Comparison of ENCODE assay signal across 9 cellular contexts in the genomic region with DNA sequence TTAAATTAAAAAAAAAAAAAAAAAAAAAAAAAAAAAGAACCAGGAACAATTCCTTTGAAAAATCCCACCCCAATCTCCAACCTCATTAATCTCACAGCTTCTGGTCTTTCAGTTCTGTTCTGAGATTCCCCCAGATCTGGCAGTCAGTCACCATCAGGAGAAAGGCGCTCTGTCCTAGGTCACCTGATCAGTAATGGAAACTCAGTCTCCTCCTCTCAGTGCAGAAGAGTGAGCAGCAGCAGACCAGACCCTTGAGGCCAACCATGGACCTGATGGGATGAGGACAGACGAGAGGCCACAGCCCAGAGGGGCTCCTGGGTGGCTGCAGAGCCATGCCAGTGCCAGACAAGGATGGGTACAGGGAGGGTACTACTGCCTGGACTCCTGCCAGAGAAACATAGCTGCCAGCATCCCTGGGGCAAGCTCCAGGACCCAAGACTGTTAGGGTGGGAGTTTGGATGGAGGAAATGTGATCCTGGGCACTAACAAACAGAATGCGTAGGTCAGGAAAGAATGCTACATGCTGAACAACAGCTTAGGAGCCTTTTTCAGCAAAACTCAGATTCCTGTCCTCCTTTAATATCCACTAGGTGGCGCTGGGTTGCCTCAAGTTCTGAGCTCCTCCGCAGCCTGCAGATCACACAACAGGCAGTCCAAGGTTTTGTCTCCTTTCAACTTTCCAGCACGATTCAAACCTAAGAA. TPM values are rescaled to one million over a fixed set of nuclear protein-coding genes. Genes with fewer than 3 reads are reported as not detected.
A peak's percentile ranks its signal among the peaks of the same experiment; 100 is the strongest.
DNase-seq lines count a peak whose midpoint lies in the region; ATAC-seq and TF ChIP-seq lines count a peak whose summit lies in the region.
"Had no signal": no experiment of that assay in that cellular context is flagged by ENCODE, and none has a peak within 500 bp of the region (broad histone marks: within the 10 kb centered on the region; RNA-seq: fewer than 3 reads in every experiment).

No MANE protein-coding gene starts in this region.

- no peak for TF ChIP-seq POLR2A in erythroblast (IDR thresholded peaks at IDR 0.05; ENCODE audit: low read length)
- TF ChIP-seq POLR2A in testis (IDR thresholded peaks at IDR 0.05) = no peak

- DNase-seq in Caki2 (ENCODE audit: low read depth) (peak; percentile 59), NOMO-1 treated with dmso at 0.1 percent for 144 hours (lab: John Stamatoyannopoulos, UW; ENCODE audit: unreplicated experiment) (peak; percentile 65), erythroblast (lab: John Stamatoyannopoulos, UW) (peak; percentile 92 to 93), naive B cell (peak; percentile 57), testis (peak; percentile 80)
- peak; percentile 43 for DNase-seq in activated CD8-positive, alpha-beta memory T cell treated with anti-CD3 and anti-CD28 coated beads, Interleukin-2, amount 50 U/mL, for 4 hours

- ATAC-seq in naive B cell (ENCODE audit: low read depth in 2 of 2) (peak; percentile 75 to 86), GM18520 (IDR thresholded peaks at IDR 0.05; ENCODE audit: unreplicated experiment) (no peak)

- no peaks in the 10 kb centered on the region for H3K27me3 ChIP-seq in HUES48 (ENCODE audit: control insufficient read depth, insufficient read depth, low read length)
- no peaks in the 10 kb centered on the region for H3K27me3 ChIP-seq in testis
- H3K27me3 ChIP-seq: SJSA1 had no signal

- H3K4me3 ChIP-seq in HUES48 (ENCODE audit: low read depth, low read length) (no peak overlapping the region), testis (no peak overlapping the region)
- H3K4me3 ChIP-seq: SJSA1 had no signal

- no peaks in the 10 kb centered on the region for H3K27me3 Mint-ChIP-seq in naive B cell

- no peak overlapping the region for H3K4me3 Mint-ChIP-seq in naive B cell

- H3K9ac ChIP-seq in HUES48 (ENCODE audit: low read depth, low read length) = no peak overlapping the region

- H3K4me1 ChIP-seq in HUES48 (ENCODE audit: control insufficient read depth, insufficient read depth, low read length) (peaks cover 4% of the 10 kb centered on the region; the same call in 1 of the 2 replicates), testis (peaks cover 5% of the 10 kb centered on the region)
- H3K4me1 ChIP-seq: SJSA1 had no signal

- H3K9me3 ChIP-seq in HUES48 (ENCODE audit: control insufficient read depth, insufficient read depth, low read length) = no peaks in the 10 kb centered on the region
- H3K9me3 ChIP-seq in testis = no peaks in the 10 kb centered on the region
- H3K9me3 ChIP-seq: SJSA1 had no signal

- TF ChIP-seq CTCF in testis (IDR thresholded peaks at IDR 0.05) = peak; percentile 64 to 80 (median 67)

- no peaks in the 10 kb centered on the region for H3K9me3 Mint-ChIP-seq in naive B cell

- H3K27ac ChIP-seq in HUES48 (ENCODE audit: low read depth, low read length) (peak overlapping the region; percentile 6), testis (no peak overlapping the region)
- H3K27ac ChIP-seq: SJSA1 had no signal

- intact Hi-C loops in testis (cut with DNase I; ENCODE audit: low total_unique reads) = no loop called here

- H3K27ac Mint-ChIP-seq in naive B cell = no peak overlapping the region

- peaks cover 2 to 10% (median 6%) of the 10 kb centered on the region in 3 donors for H3K4me1 Mint-ChIP-seq in naive B cell

- 45 to 61% methylated on average over 6 of the region's 6 CpGs for WGBS in testis, 2 donors

- peaks cover 27% of the 10 kb centered on the region for H3K36me3 ChIP-seq in HUES48 (ENCODE audit: control insufficient read depth, insufficient read depth, low read length)
- H3K36me3 ChIP-seq in testis (ENCODE audit: low read depth, missing control alignments) = no peaks in the 10 kb centered on the region

- in situ Hi-C loops in Caki2 (cut with HindIII; ENCODE audit: low pct_unique_long_range_greater_than_20kb, low sequenced_read_pairs) = no loop called here

- H3K36me3 Mint-ChIP-seq in naive B cell = no peaks in the 10 kb centered on the region

RNA-seq across cellular contexts. Expression of a gene that starts 28.7 kb away (rescaled TPM):
- 387 and 416 TPM in 2 replicates for total RNA-seq in Caki2 (2014; rRNA removed; shearing (Covaris generic); ENCODE audit: low replicate concordance)
- polyA plus RNA-seq in naive B cell (ENCODE audit: low read depth in 6 of 6) = 100 to 1,000 TPM in 1 of 6 donors, 10 to 100 TPM in 5; 81.3 to 119 (median 84.6) TPM
- total RNA-seq in testis = 10 to 100 TPM; 44.8 to 61.7 TPM
- 42.6 TPM for polyA plus RNA-seq in testis (ENCODE audit: insufficient read depth, low read depth, low replicate concordance)

RNA-seq across cellular contexts. Expression of a gene that starts 31.7 kb away (rescaled TPM):
- 7.9 and 12.4 TPM in 2 replicates for total RNA-seq in Caki2 (2014; rRNA removed; shearing (Covaris generic); ENCODE audit: low replicate concordance)
- polyA plus RNA-seq in naive B cell (ENCODE audit: low read depth in 6 of 6) = 10 to 100 TPM in 5 of 6 donors, 1 to 10 TPM in 1; 8.1 to 17.1 (median 11.2) TPM
- 10 to 100 TPM; 57.5 to 57.8 TPM for total RNA-seq in testis
- 73.4 TPM for polyA plus RNA-seq in testis (ENCODE audit: insufficient read depth, low read depth, low replicate concordance)

RNA-seq across cellular contexts. Expression of a gene that starts 34.3 kb away (rescaled TPM):
- total RNA-seq in Caki2 (2014; rRNA removed; shearing (Covaris generic); ENCODE audit: low replicate concordance) = 11.8 and 19.5 TPM in 2 replicates
- polyA plus RNA-seq in naive B cell (ENCODE audit: low read depth in 6 of 6) = under 1 TPM in 1 of 6 donors, not detected in 5; 0.08 TPM
- 10 to 100 TPM; 18.3 to 22.5 TPM for total RNA-seq in testis
- polyA plus RNA-seq in testis (ENCODE audit: insufficient read depth, low read depth, low replicate concordance) = 15.9 TPM

RNA-seq across cellular contexts. Expression of a gene that starts 45.7 kb away (rescaled TPM):
- total RNA-seq in Caki2 (2014; rRNA removed; shearing (Covaris generic); ENCODE audit: low replicate concordance) = not detected in 2 replicates
- polyA plus RNA-seq in naive B cell (ENCODE audit: low read depth in 6 of 6) (not detected), testis (ENCODE audit: insufficient read depth, low read depth, low replicate concordance) (3.7 TPM)
- 1 to 10 TPM; 1.1 to 9.0 TPM for total RNA-seq in testis
- total RNA-seq: SJSA1 had no signal

RNA-seq across cellular contexts. Expression of a gene that starts 53.1 kb away (rescaled TPM):
- total RNA-seq in Caki2 (2014; rRNA removed; shearing (Covaris generic); ENCODE audit: low replicate concordance) = 63.4 and 83.6 TPM in 2 replicates
- polyA plus RNA-seq in naive B cell (ENCODE audit: low read depth in 6 of 6) (100 to 1,000 TPM in 1 of 6 donors, 10 to 100 TPM in 5; 43.3 to 111 (median 67.2) TPM), testis (ENCODE audit: insufficient read depth, low read depth, low replicate concordance) (26.9 TPM)
- total RNA-seq in testis = 10 to 100 TPM; 12.8 to 17.5 TPM
